ENCODE assay signal across 8 cellular contexts in genomic region chr12:12560587-12561304, GRCh38. TPM values are rescaled to one million over a fixed set of nuclear protein-coding genes. Genes with fewer than 3 reads are reported as not detected.
DNase-seq lines count a peak whose midpoint lies in the region; ATAC-seq and TF ChIP-seq lines count a peak whose summit lies in the region.

No MANE protein-coding gene starts in this region.

- H3K9ac ChIP-seq in mucosa of stomach (ENCODE audit: low read length) = peak overlapping the region; percentile 99
- H3K9ac ChIP-seq in stomach smooth muscle (ENCODE audit: low read length in 2 of 2) = peak overlapping the region; percentile 97 to 98

- peak overlapping the region; percentile 78 for H3K4me3 Mint-ChIP-seq in activated CD8-positive, alpha-beta memory T cell treated with anti-CD3 and anti-CD28 coated beads, Interleukin-2, amount 10 ng/mL, durations not matched to agents 7 days and 5 days
- H3K4me3 Mint-ChIP-seq in endothelial cell (ENCODE audit: unreplicated experiment) = peak overlapping the region; percentile 92

- peaks cover 28% of the 10 kb centered on the region for H3K36me3 Mint-ChIP-seq in activated CD8-positive, alpha-beta memory T cell treated with anti-CD3 and anti-CD28 coated beads, Interleukin-2, amount 10 ng/mL, durations not matched to agents 7 days and 5 days
- H3K36me3 Mint-ChIP-seq in endothelial cell (ENCODE audit: low read depth, unreplicated experiment) = peaks cover 5% of the 10 kb centered on the region

- DNase-seq in Ammon's horn (ENCODE audit: low spot score) (peak; percentile 60), NCI-H748 treated with DMSO at 0.1 percent for 48 hours (lab: John Stamatoyannopoulos, UW) (peak; percentile 27), endothelial cell (ENCODE audit: low spot score) (no peak)
- DNase-seq in activated CD8-positive, alpha-beta memory T cell treated with anti-CD3 and anti-CD28 coated beads, Interleukin-2, amount 10 ng/mL, durations not matched to agents 7 days and 5 days = peak; percentile 71

- H3K27me3 ChIP-seq in mucosa of stomach (ENCODE audit: control insufficient read depth, insufficient read depth, low read length) (no peaks in the 10 kb centered on the region), stomach smooth muscle (ENCODE audit: control insufficient read depth in 1 of 2, insufficient read depth in 2 of 2, low read length in 2 of 2) (no peaks in the 10 kb centered on the region)

- no peak for TF ChIP-seq CTCF in endothelial cell (IDR thresholded peaks at IDR 0.05; ENCODE audit: unreplicated experiment)

- peaks cover 16% of the 10 kb centered on the region for H3K4me1 ChIP-seq in mucosa of stomach (ENCODE audit: control insufficient read depth, insufficient read depth, low read length)
- peaks cover 11% of the 10 kb centered on the region for H3K4me1 ChIP-seq in stomach smooth muscle (ENCODE audit: control insufficient read depth, insufficient read depth, low read length)

- CTCF ChIA-PET in activated CD8-positive, alpha-beta memory T cell treated with anti-CD3 and anti-CD28 coated beads, Interleukin-2, amount 10 ng/mL, durations not matched to agents 7 days and 5 days (lab: Charles Lee) = interaction anchor here (1.0 to 1.8 kb wide), 5 partner anchors 17 to 176 kb away, joined by 3 to 6 read pairs (median 4); no protein-coding TSS in a partner anchor

- ATAC-seq in GM19035 (IDR thresholded peaks at IDR 0.05; ENCODE audit: unreplicated experiment) (peak; percentile 32), HG03378 (IDR thresholded peaks at IDR 0.05; ENCODE audit: unreplicated experiment) (no peak)
- peak; percentile 25 for ATAC-seq in activated CD8-positive, alpha-beta memory T cell treated with anti-CD3 and anti-CD28 coated beads, Interleukin-2, amount 10 ng/mL, durations not matched to agents 7 days and 5 days

- H3K36me3 ChIP-seq in mucosa of stomach (ENCODE audit: control insufficient read depth, insufficient read depth, low read length) (no peaks in the 10 kb centered on the region), stomach smooth muscle (ENCODE audit: control insufficient read depth in 2 of 2, insufficient read depth in 2 of 2, low read length in 2 of 2) (no peaks in the 10 kb centered on the region)

- H3K27me3 Mint-ChIP-seq in activated CD8-positive, alpha-beta memory T cell treated with anti-CD3 and anti-CD28 coated beads, Interleukin-2, amount 10 ng/mL, durations not matched to agents 7 days and 5 days = no peaks in the 10 kb centered on the region
- peaks cover 13% of the 10 kb centered on the region for H3K27me3 Mint-ChIP-seq in endothelial cell (ENCODE audit: unreplicated experiment)

- H3K27ac ChIP-seq in stomach smooth muscle (ENCODE audit: low read length) = peak overlapping the region; percentile 96

- peak overlapping the region; percentile 73 for H3K4me3 ChIP-seq in mucosa of stomach (ENCODE audit: low read length)
- peak overlapping the region; percentile 79 to 88 for H3K4me3 ChIP-seq in stomach smooth muscle (ENCODE audit: low read length in 2 of 2)

- no peaks in the 10 kb centered on the region for H3K9me3 ChIP-seq in mucosa of stomach (ENCODE audit: control insufficient read depth, low read length)
- H3K9me3 ChIP-seq in stomach smooth muscle (ENCODE audit: control insufficient read depth in 2 of 2, low read length in 2 of 2) = no peaks in the 10 kb centered on the region

- peak overlapping the region; percentile 79 for H3K27ac Mint-ChIP-seq in activated CD8-positive, alpha-beta memory T cell treated with anti-CD3 and anti-CD28 coated beads, Interleukin-2, amount 10 ng/mL, durations not matched to agents 7 days and 5 days
- peak overlapping the region; percentile 94 for H3K27ac Mint-ChIP-seq in endothelial cell (ENCODE audit: unreplicated experiment)

- peaks cover 43% of the 10 kb centered on the region for H3K4me1 Mint-ChIP-seq in activated CD8-positive, alpha-beta memory T cell treated with anti-CD3 and anti-CD28 coated beads, Interleukin-2, amount 10 ng/mL, durations not matched to agents 7 days and 5 days
- H3K4me1 Mint-ChIP-seq in endothelial cell (ENCODE audit: unreplicated experiment) = peaks cover 10% of the 10 kb centered on the region

- H3K9me3 Mint-ChIP-seq in activated CD8-positive, alpha-beta memory T cell treated with anti-CD3 and anti-CD28 coated beads, Interleukin-2, amount 10 ng/mL, durations not matched to agents 7 days and 5 days (ENCODE audit: low read depth) = no peaks in the 10 kb centered on the region
- no peaks in the 10 kb centered on the region for H3K9me3 Mint-ChIP-seq in endothelial cell (ENCODE audit: unreplicated experiment)

RNA-seq across cellular contexts. Expression of gene DUSP16, which starts 1.9 kb away (rescaled TPM):
- 10 to 100 TPM; 43.0 to 69.0 TPM for total RNA-seq in activated CD8-positive, alpha-beta memory T cell treated with anti-CD3 and anti-CD28 coated beads, Interleukin-2, amount 10 ng/mL, durations not matched to agents 7 days and 5 days
- total RNA-seq in endothelial cell (ENCODE audit: unreplicated experiment) = 12.9 TPM

RNA-seq across cellular contexts. Expression of gene CREBL2, which starts 50.9 kb away (rescaled TPM):
- 10 to 100 TPM; 16.3 to 20.5 TPM for total RNA-seq in activated CD8-positive, alpha-beta memory T cell treated with anti-CD3 and anti-CD28 coated beads, Interleukin-2, amount 10 ng/mL, durations not matched to agents 7 days and 5 days
- 26.9 TPM for total RNA-seq in endothelial cell (ENCODE audit: unreplicated experiment)
